Comparison of ENCODE assay signal across 8 cellular contexts in the genomic region with DNA sequence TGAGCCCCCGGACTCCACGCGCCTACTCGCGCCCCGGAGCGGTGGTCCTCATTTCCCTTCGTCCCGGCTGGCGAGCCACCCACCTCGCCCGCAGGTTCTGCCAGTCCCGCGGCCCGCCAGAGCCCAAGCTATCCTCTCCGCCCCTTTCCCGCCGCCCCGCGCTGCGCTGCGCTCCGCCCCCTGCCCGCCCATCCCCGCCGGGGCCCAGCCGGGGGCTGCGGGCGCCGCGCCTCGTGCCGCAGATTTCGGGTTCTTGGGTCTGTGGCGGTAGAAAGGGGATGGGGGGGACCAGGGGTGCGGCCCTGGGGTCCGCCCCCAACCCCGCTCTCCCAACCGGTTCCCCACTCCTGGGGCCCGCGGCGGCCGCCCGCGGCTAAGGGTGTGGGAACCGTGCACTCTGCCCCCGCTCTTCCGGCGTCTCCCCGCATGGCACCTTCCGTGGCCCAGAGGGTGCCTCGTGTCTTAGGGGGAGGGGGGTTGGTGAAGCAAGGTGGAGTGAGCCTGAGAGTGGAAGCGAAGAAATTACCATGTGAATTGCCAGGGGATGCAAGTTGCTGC.
A peak's percentile ranks its signal among the peaks of the same experiment; 100 is the strongest.
DNase-seq lines count a peak whose midpoint lies in the region; ATAC-seq and TF ChIP-seq lines count a peak whose summit lies in the region.

No MANE protein-coding gene starts in this region.

- peak overlapping the region; percentile 99 for H3K27ac Mint-ChIP-seq in activated CD4-positive, alpha-beta memory T cell treated with anti-CD3 and anti-CD28 coated beads for 36 hours
- no peak overlapping the region for H3K27ac Mint-ChIP-seq in endodermal cell
- H3K27ac Mint-ChIP-seq in natural killer cell: no peak overlapping the region
- peak overlapping the region in 1 of 2 donors; percentile 67 for H3K27ac Mint-ChIP-seq in stimulated activated naive CD8-positive, alpha-beta T cell treated with anti-CD3 and anti-CD28 coated beads, Interleukin-15, amount 100 ng/mL, for 72 hours

- DNase-seq in Caki2 (ENCODE audit: low read depth): peak; percentile 71
- DNase-seq in NCI-H1092 treated with DMSO at 0.1 percent for 48 hours (lab: John Stamatoyannopoulos, UW): peak; percentile 46
- peak; percentile 73 for DNase-seq in activated CD4-positive, alpha-beta memory T cell treated with anti-CD3 and anti-CD28 coated beads for 36 hours
- DNase-seq in endodermal cell: peak; percentile 82
- no peak for DNase-seq in natural killer cell
- peak; percentile 45 to 50 for DNase-seq in stimulated activated naive CD8-positive, alpha-beta T cell treated with anti-CD3 and anti-CD28 coated beads, Interleukin-15, amount 100 ng/mL, for 72 hours

- TF ChIP-seq CTCF in endodermal cell (conservative IDR thresholded peaks at IDR 0.05) (no peak), natural killer cell (IDR thresholded peaks at IDR 0.05) (no peak)

- CTCF ChIA-PET in activated CD4-positive, alpha-beta memory T cell treated with anti-CD3 and anti-CD28 coated beads for 36 hours (lab: Charles Lee): interaction anchor here (0.8 to 0.9 kb wide), 2 partner anchors 21 to 49 kb away, joined by 3 read pairs; no protein-coding TSS in a partner anchor

- H3K27me3 ChIP-seq in endodermal cell (ENCODE audit: control insufficient read depth, insufficient read depth, low read length, poor library complexity, severe bottlenecking): no peaks in the 10 kb centered on the region

- no peaks in the 10 kb centered on the region for H3K9me3 ChIP-seq in endodermal cell (ENCODE audit: control insufficient read depth, low read length)

- H3K9me3 Mint-ChIP-seq in activated CD4-positive, alpha-beta memory T cell treated with anti-CD3 and anti-CD28 coated beads for 36 hours: no peaks in the 10 kb centered on the region
- peaks cover 37% of the 10 kb centered on the region for H3K9me3 Mint-ChIP-seq in endodermal cell
- no peaks in the 10 kb centered on the region for H3K9me3 Mint-ChIP-seq in natural killer cell
- no peaks in the 10 kb centered on the region for H3K9me3 Mint-ChIP-seq in stimulated activated naive CD8-positive, alpha-beta T cell treated with anti-CD3 and anti-CD28 coated beads, Interleukin-15, amount 100 ng/mL, for 72 hours

- peaks cover 18% of the 10 kb centered on the region for H3K36me3 ChIP-seq in endodermal cell (ENCODE audit: control insufficient read depth, insufficient read depth, low read length)

- no peak overlapping the region for H3K9ac ChIP-seq in endodermal cell (ENCODE audit: extremely low read depth, low read length, poor library complexity, severe bottlenecking)

- peak overlapping the region; percentile 95 for H3K4me3 Mint-ChIP-seq in activated CD4-positive, alpha-beta memory T cell treated with anti-CD3 and anti-CD28 coated beads for 36 hours
- peak overlapping the region; percentile 91 for H3K4me3 Mint-ChIP-seq in endodermal cell
- peak overlapping the region; percentile 77 for H3K4me3 Mint-ChIP-seq in natural killer cell
- H3K4me3 Mint-ChIP-seq in stimulated activated naive CD8-positive, alpha-beta T cell treated with anti-CD3 and anti-CD28 coated beads, Interleukin-15, amount 100 ng/mL, for 72 hours: peak overlapping the region; percentile 97

- H3K4me1 ChIP-seq in endodermal cell (ENCODE audit: control insufficient read depth, insufficient read depth, low read length): no peaks in the 10 kb centered on the region

- H3K4me3 ChIP-seq in endodermal cell (ENCODE audit: low read length): peak overlapping the region; percentile 92

- in situ Hi-C loops in Caki2 (cut with HindIII; ENCODE audit: low pct_unique_long_range_greater_than_20kb, low sequenced_read_pairs): no loop called here

- peak; percentile 32 to 65 (median 53) for ATAC-seq in natural killer cell
- peak; percentile 81 for ATAC-seq in stimulated activated naive CD8-positive, alpha-beta T cell treated with anti-CD3 and anti-CD28 coated beads, Interleukin-15, amount 100 ng/mL, for 72 hours
- ATAC-seq in GM21447 (IDR thresholded peaks at IDR 0.05; ENCODE audit: unreplicated experiment): no peak
- ATAC-seq in HG03442 (IDR thresholded peaks at IDR 0.05; ENCODE audit: unreplicated experiment): no peak

- H3K4me1 Mint-ChIP-seq in activated CD4-positive, alpha-beta memory T cell treated with anti-CD3 and anti-CD28 coated beads for 36 hours (ENCODE audit: low read depth): peaks cover 35% of the 10 kb centered on the region
- peaks cover 9% of the 10 kb centered on the region for H3K4me1 Mint-ChIP-seq in endodermal cell
- H3K4me1 Mint-ChIP-seq in natural killer cell: peaks cover 16% of the 10 kb centered on the region in 2 donors
- H3K4me1 Mint-ChIP-seq in stimulated activated naive CD8-positive, alpha-beta T cell treated with anti-CD3 and anti-CD28 coated beads, Interleukin-15, amount 100 ng/mL, for 72 hours: peaks cover 6% of the 10 kb centered on the region

- 0% methylated on average over 33 of the region's 53 CpGs; no CpG with 5 or more reads in 1 of the 2 experiments for WGBS in endodermal cell (ENCODE audit: insufficient coverage in 1 of 2, insufficient read length in 1 of 2), 2 experiments

- H3K27ac ChIP-seq in endodermal cell (ENCODE audit: low read depth, low read length): no peak overlapping the region

- peaks cover 30% of the 10 kb centered on the region for H3K36me3 Mint-ChIP-seq in activated CD4-positive, alpha-beta memory T cell treated with anti-CD3 and anti-CD28 coated beads for 36 hours
- H3K36me3 Mint-ChIP-seq in endodermal cell (ENCODE audit: low read depth) (peaks cover 20% of the 10 kb centered on the region), natural killer cell (no peaks in the 10 kb centered on the region)

- POLR2A ChIA-PET in activated CD4-positive, alpha-beta memory T cell treated with anti-CD3 and anti-CD28 coated beads for 36 hours (lab: Charles Lee): interaction anchor here (0.7 to 4.3 kb wide), 7 partner anchors 9 to 141 kb away, joined by 3 to 64 read pairs (median 7); no protein-coding TSS in a partner anchor

- H3K27me3 Mint-ChIP-seq in activated CD4-positive, alpha-beta memory T cell treated with anti-CD3 and anti-CD28 coated beads for 36 hours: no peaks in the 10 kb centered on the region
- H3K27me3 Mint-ChIP-seq in endodermal cell (ENCODE audit: insufficient read depth) (no peaks in the 10 kb centered on the region), natural killer cell (ENCODE audit: low read depth in 2 of 2) (peaks cover 9 to 41% of the 10 kb centered on the region in 2 donors)
- peaks cover 7% of the 10 kb centered on the region for H3K27me3 Mint-ChIP-seq in stimulated activated naive CD8-positive, alpha-beta T cell treated with anti-CD3 and anti-CD28 coated beads, Interleukin-15, amount 100 ng/mL, for 72 hours

- intact Hi-C loops in activated CD4-positive, alpha-beta memory T cell treated with anti-CD3 and anti-CD28 coated beads for 36 hours (cut with micrococcal nuclease): loop anchor here (2.0 to 10.0 kb wide), 7 partner anchors 139 to 526 kb away; no protein-coding TSS in a partner anchor
- intact Hi-C loops in natural killer cell (cut with micrococcal nuclease): no loop called here

Comparison
In these comparisons a context has a peak if more than half of its experiments do, and no peak if none do; other contexts are left out.
1. ATAC-seq: peak in natural killer cell (3 of 3) and stimulated activated naive CD8-positive, alpha-beta T cell treated with anti-CD3 and anti-CD28 coated beads, Interleukin-15, amount 100 ng/mL, for 72 hours (single experiment); none in GM21447 (single experiment) and HG03442 (single experiment).
2. Peak in every context shown above with its lines, with median percentiles within 50 percentile points of each other: H3K4me3 Mint-ChIP-seq.